ENCODE assay signal across 1 cellular context in the genomic region with DNA sequence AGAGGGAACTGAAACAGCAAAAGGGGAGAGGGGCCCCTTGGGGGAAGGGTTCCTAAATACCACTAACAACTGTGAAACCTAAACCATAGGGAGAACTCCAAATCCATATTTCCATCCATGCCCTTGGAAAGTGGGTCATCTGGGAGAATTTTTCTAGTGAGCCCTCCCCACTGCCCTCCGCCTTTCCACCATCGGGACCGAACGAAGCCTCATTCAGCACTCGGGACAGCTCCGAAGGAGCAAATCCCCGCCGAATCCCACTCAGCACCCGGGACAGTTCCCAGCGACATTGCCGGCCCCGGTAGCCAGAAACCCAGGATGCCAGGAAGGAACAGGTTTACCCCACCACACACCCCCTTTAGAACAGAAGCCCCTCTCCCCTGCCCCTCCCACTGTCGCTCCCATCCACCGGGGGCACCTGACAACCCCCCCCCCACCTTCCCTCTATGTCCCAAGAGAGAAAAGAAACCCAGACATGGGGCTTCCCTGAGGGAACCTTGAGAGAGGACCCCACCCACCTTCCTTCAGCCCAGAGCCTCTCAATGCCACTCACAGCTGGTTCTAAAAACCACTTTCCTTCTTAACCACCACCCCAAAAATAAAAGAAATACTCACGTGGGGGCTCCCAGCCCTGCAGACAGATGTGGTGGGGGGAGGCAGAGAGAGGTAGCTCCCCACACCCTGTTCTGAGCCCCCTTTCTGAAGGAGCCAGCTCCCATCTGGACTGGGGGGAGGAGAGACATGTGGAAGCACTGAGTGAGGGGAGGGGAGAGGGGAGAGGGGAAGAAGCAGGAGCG.
TF ChIP-seq lines count a peak whose summit lies in the region.

No MANE protein-coding gene starts in this region.

TF ChIP-seq in HepG2, 621 proteins besides CTCF, POLR2A, EP300 and RAD21 (continued from another document and continues in another):
- TF ChIP-seq GABPA (IDR thresholded peaks at IDR 0.05; ENCODE audit: low read depth, low read length) (no peak), GABPA (CRISPR knock-in tag; IDR thresholded peaks at IDR 0.05; ENCODE audit: low read depth) (peak; percentile 62), NFYC (CRISPR knock-in tag; IDR thresholded peaks at IDR 0.05) (peak; percentile 50; the same call in 1 of the 2 replicates), NCOA2 (CRISPR knock-in tag; IDR thresholded peaks at IDR 0.05) (peak; percentile 89), PRMT3 (CRISPR knock-in tag; IDR thresholded peaks at IDR 0.05; ENCODE audit: borderline replicate concordance, low read depth) (peak; percentile 96), DPF2 (CRISPR knock-in tag; IDR thresholded peaks at IDR 0.05; ENCODE audit: borderline replicate concordance, low read depth) (no peak), ZNF3 (CRISPR knock-in tag; IDR thresholded peaks at IDR 0.05) (peak; percentile 94), SALL2 (CRISPR knock-in tag; IDR thresholded peaks at IDR 0.05) (peak; percentile 99), FOXA1 (IDR thresholded peaks at IDR 0.05) (no peak), FOXA1 (CRISPR knock-in tag; IDR thresholded peaks at IDR 0.05) (no peak), ZNF501 (CRISPR knock-in tag; IDR thresholded peaks at IDR 0.05) (peak; percentile 82; the same call in 1 of the 2 replicates), CBX1 (IDR thresholded peaks at IDR 0.05; ENCODE audit: low read depth) (no peak), ONECUT2 (CRISPR knock-in tag; IDR thresholded peaks at IDR 0.05) (peak; percentile 83; the same call in 1 of the 2 replicates), RORA (CRISPR knock-in tag; IDR thresholded peaks at IDR 0.05) (peak; percentile 65; the same call in 1 of the 2 replicates), NBN (conservative IDR thresholded peaks at IDR 0.05) (no peak), ZNF253 (CRISPR knock-in tag; IDR thresholded peaks at IDR 0.05; ENCODE audit: borderline replicate concordance) (peak; percentile 96; the same call in 1 of the 2 replicates), KLF16 (CRISPR knock-in tag; IDR thresholded peaks at IDR 0.05) (peak; percentile 83 to 100; a peak in 3 of 4 replicates), ZC3H13 (CRISPR knock-in tag; IDR thresholded peaks at IDR 0.05) (peak; percentile 93), ZFP41 (CRISPR knock-in tag; IDR thresholded peaks at IDR 0.05; ENCODE audit: borderline replicate concordance) (peak; percentile 96; the same call in 1 of the 2 replicates), DNMT1 (CRISPR knock-in tag; IDR thresholded peaks at IDR 0.05) (no peak), ZFP36L2 (CRISPR knock-in tag; IDR thresholded peaks at IDR 0.05) (peak; percentile 99), ZIK1 (CRISPR knock-in tag; IDR thresholded peaks at IDR 0.05; ENCODE audit: borderline replicate concordance, low read depth) (peak; percentile 97), CBFB (CRISPR knock-in tag; IDR thresholded peaks at IDR 0.05) (peak; percentile 85), ZSCAN29 (CRISPR knock-in tag; conservative IDR thresholded peaks at IDR 0.05) (0 out of 2 replicates have a peak, but pooled peaks have one; percentile 75), MBD4 (IDR thresholded peaks at IDR 0.05; ENCODE audit: borderline replicate concordance, low read length) (no peak)
- TF ChIP-seq, protein P1, sequence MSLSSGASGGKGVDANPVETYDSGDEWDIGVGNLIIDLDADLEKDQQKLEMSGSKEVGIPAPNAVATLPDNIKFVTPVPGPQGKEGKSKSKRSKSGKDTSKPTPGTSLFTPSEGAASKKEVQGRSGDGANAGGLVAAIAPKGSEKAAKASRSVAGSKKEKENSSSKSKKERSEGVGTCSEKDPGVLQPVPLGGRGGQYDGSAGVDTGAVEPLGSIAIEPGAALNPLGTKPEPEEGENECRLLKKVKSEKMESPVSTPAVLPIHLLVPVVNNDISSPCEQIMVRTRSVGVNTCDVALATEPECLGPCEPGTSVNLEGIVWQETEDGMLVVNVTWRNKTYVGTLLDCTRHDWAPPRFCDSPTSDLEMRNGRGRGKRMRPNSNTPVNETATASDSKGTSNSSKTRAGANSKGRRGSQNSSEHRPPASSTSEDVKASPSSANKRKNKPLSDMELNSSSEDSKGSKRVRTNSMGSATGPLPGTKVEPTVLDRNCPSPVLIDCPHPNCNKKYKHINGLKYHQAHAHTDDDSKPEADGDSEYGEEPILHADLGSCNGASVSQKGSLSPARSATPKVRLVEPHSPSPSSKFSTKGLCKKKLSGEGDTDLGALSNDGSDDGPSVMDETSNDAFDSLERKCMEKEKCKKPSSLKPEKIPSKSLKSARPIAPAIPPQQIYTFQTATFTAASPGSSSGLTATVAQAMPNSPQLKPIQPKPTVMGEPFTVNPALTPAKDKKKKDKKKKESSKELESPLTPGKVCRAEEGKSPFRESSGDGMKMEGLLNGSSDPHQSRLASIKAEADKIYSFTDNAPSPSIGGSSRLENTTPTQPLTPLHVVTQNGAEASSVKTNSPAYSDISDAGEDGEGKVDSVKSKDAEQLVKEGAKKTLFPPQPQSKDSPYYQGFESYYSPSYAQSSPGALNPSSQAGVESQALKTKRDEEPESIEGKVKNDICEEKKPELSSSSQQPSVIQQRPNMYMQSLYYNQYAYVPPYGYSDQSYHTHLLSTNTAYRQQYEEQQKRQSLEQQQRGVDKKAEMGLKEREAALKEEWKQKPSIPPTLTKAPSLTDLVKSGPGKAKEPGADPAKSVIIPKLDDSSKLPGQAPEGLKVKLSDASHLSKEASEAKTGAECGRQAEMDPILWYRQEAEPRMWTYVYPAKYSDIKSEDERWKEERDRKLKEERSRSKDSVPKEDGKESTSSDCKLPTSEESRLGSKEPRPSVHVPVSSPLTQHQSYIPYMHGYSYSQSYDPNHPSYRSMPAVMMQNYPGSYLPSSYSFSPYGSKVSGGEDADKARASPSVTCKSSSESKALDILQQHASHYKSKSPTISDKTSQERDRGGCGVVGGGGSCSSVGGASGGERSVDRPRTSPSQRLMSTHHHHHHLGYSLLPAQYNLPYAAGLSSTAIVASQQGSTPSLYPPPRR (CRISPR knock-in tag; IDR thresholded peaks at IDR 0.05; ENCODE audit: borderline replicate concordance): peak; percentile 52; the same call in 1 of the 2 replicates
- TF ChIP-seq, protein P2, sequence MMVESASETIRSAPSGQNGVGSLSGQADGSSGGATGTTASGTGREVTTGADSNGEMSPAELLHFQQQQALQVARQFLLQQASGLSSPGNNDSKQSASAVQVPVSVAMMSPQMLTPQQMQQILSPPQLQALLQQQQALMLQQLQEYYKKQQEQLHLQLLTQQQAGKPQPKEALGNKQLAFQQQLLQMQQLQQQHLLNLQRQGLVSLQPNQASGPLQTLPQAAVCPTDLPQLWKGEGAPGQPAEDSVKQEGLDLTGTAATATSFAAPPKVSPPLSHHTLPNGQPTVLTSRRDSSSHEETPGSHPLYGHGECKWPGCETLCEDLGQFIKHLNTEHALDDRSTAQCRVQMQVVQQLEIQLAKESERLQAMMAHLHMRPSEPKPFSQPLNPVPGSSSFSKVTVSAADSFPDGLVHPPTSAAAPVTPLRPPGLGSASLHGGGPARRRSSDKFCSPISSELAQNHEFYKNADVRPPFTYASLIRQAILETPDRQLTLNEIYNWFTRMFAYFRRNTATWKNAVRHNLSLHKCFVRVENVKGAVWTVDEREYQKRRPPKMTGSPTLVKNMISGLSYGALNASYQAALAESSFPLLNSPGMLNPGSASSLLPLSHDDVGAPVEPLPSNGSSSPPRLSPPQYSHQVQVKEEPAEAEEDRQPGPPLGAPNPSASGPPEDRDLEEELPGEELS (CRISPR knock-in tag; IDR thresholded peaks at IDR 0.05): peak; percentile 79
- TF ChIP-seq, protein P3, sequence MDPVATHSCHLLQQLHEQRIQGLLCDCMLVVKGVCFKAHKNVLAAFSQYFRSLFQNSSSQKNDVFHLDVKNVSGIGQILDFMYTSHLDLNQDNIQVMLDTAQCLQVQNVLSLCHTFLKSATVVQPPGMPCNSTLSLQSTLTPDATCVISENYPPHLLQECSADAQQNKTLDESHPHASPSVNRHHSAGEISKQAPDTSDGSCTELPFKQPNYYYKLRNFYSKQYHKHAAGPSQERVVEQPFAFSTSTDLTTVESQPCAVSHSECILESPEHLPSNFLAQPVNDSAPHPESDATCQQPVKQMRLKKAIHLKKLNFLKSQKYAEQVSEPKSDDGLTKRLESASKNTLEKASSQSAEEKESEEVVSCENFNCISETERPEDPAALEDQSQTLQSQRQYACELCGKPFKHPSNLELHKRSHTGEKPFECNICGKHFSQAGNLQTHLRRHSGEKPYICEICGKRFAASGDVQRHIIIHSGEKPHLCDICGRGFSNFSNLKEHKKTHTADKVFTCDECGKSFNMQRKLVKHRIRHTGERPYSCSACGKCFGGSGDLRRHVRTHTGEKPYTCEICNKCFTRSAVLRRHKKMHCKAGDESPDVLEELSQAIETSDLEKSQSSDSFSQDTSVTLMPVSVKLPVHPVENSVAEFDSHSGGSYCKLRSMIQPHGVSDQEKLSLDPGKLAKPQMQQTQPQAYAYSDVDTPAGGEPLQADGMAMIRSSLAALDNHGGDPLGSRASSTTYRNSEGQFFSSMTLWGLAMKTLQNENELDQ (CRISPR knock-in tag; IDR thresholded peaks at IDR 0.05; ENCODE audit: borderline replicate concordance): peak; percentile 99
- TF ChIP-seq, protein P4, sequence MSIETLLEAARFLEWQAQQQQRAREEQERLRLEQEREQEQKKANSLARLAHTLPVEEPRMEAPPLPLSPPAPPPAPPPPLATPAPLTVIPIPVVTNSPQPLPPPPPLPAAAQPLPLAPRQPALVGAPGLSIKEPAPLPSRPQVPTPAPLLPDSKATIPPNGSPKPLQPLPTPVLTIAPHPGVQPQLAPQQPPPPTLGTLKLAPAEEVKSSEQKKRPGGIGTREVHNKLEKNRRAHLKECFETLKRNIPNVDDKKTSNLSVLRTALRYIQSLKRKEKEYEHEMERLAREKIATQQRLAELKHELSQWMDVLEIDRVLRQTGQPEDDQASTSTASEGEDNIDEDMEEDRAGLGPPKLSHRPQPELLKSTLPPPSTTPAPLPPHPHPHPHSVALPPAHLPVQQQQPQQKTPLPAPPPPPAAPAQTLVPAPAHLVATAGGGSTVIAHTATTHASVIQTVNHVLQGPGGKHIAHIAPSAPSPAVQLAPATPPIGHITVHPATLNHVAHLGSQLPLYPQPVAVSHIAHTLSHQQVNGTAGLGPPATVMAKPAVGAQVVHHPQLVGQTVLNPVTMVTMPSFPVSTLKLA (IDR thresholded peaks at IDR 0.05): no peak
- TF ChIP-seq, protein P5, sequence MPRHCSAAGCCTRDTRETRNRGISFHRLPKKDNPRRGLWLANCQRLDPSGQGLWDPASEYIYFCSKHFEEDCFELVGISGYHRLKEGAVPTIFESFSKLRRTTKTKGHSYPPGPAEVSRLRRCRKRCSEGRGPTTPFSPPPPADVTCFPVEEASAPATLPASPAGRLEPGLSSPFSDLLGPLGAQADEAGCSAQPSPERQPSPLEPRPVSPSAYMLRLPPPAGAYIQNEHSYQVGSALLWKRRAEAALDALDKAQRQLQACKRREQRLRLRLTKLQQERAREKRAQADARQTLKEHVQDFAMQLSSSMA (CRISPR knock-in tag; IDR thresholded peaks at IDR 0.05): peak; percentile 96
- TF ChIP-seq, protein P6, sequence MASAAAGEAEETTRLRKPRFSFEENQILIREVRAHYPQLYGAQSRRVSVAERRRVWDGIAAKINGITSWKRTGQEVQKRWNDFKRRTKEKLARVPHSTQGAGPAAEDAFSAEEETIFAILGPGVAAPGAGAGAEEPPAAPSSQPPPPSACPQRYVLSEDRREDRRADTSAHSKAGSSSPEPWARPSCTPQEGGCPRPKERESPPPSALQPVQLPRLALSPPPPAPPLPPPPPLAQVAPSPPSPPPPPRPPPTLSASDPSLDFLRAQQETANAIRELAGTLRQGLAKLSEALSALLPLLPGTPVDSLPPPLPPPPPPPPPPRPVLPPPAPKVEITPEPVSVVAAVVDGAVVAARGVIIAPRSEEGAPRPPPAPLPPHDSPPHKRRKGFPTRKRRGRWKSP (CRISPR knock-in tag; IDR thresholded peaks at IDR 0.05): peak; percentile 86
- TF ChIP-seq, protein P7, sequence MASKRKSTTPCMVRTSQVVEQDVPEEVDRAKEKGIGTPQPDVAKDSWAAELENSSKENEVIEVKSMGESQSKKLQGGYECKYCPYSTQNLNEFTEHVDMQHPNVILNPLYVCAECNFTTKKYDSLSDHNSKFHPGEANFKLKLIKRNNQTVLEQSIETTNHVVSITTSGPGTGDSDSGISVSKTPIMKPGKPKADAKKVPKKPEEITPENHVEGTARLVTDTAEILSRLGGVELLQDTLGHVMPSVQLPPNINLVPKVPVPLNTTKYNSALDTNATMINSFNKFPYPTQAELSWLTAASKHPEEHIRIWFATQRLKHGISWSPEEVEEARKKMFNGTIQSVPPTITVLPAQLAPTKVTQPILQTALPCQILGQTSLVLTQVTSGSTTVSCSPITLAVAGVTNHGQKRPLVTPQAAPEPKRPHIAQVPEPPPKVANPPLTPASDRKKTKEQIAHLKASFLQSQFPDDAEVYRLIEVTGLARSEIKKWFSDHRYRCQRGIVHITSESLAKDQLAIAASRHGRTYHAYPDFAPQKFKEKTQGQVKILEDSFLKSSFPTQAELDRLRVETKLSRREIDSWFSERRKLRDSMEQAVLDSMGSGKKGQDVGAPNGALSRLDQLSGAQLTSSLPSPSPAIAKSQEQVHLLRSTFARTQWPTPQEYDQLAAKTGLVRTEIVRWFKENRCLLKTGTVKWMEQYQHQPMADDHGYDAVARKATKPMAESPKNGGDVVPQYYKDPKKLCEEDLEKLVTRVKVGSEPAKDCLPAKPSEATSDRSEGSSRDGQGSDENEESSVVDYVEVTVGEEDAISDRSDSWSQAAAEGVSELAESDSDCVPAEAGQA (IDR thresholded peaks at IDR 0.05; ENCODE audit: low read depth): no peak
- TF ChIP-seq, protein P7 (CRISPR knock-in tag; IDR thresholded peaks at IDR 0.05; ENCODE audit: borderline replicate concordance): peak; percentile 99
- TF ChIP-seq, protein P8, sequence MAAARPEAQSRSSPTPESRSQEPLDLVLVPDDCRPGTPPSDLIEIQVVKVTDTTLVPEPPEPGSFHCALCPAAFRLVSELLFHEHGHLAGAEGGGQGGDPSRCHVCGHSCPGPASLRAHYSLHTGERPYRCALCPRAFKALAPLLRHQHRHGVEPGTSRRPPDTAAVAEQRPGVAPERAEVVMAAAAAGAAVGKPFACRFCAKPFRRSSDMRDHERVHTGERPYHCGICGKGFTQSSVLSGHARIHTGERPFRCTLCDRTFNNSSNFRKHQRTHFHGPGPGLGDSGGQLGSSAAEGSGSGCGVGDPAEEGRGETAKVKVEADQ (CRISPR knock-in tag; IDR thresholded peaks at IDR 0.05; ENCODE audit: borderline replicate concordance): peak; percentile 98
